ENCODE assay signal across 24 cellular contexts in genomic region chr11:92888701-92889100, GRCh38.
DNase-seq lines count a peak whose midpoint lies in the region; ATAC-seq, FAIRE-seq and TF ChIP-seq lines count a peak whose summit lies in the region.
"Had no signal": no experiment of that assay in that cellular context is flagged by ENCODE, and none has a peak within 500 bp of the region (broad histone marks: within the 10 kb centered on the region; RNA-seq: fewer than 3 reads in every experiment).

No MANE protein-coding gene starts in this region.

- H3K36me3 ChIP-seq in H1 (ENCODE audit: control insufficient read depth in 2 of 4, insufficient read depth in 4 of 4, low read length in 3 of 4): no peaks in the 10 kb centered on the region; a peak in 1 of 8 replicates
- H3K36me3 ChIP-seq: MG63, SJCRH30 had no signal

- no peak for FAIRE-seq in H1 (lab: Jason Lieb, UNC)
- FAIRE-seq: HTR-8/SVneo had no signal

- no peak for TF ChIP-seq POLR2A in H1 (IDR thresholded peaks at IDR 0.05; ENCODE audit: control extremely low read depth in 1 of 2, low read depth in 2 of 2, low read length in 2 of 2)

- TF ChIP-seq CTCF in H1 (IDR thresholded peaks at IDR 0.05; ENCODE audit: control extremely low read depth in 1 of 3, insufficient read depth in 1 of 3, low read depth in 1 of 3, low read length in 3 of 3) (no peak), omental fat pad (IDR thresholded peaks at IDR 0.05) (no peak)

- H2BK15ac ChIP-seq in H1 (ENCODE audit: low read length): no peak overlapping the region

- H3K9ac ChIP-seq in H1 (replicated peaks in 1 of 4; ENCODE audit: extremely low read depth in 1 of 4, low read depth in 3 of 4, low read length in 3 of 4): no peak overlapping the region

- H2BK12ac ChIP-seq in H1 (ENCODE audit: low read depth, low read length): no peak overlapping the region

- H4K20me1 ChIP-seq in H1 (replicated peaks in 1 of 2; ENCODE audit: control insufficient read depth in 1 of 2, insufficient read depth in 2 of 2, low read length in 2 of 2): no peaks in the 10 kb centered on the region

- TF ChIP-seq RAD21 in H1 (IDR thresholded peaks at IDR 0.05 in 1 of 2, conservative IDR thresholded peaks at IDR 0.05 in 1 of 2; ENCODE audit: low read depth in 2 of 2, low read length in 2 of 2): no peak

- no peak overlapping the region for H3K23ac ChIP-seq in H1 (ENCODE audit: insufficient read length)

- no peak overlapping the region for H2AFZ ChIP-seq in H1 (ENCODE audit: low read length)

- H2AK5ac ChIP-seq in H1 (ENCODE audit: low read depth, low read length): no peak overlapping the region

- H3K27me3 ChIP-seq in H1 (replicated peaks in 1 of 4; ENCODE audit: control insufficient read depth in 3 of 4, extremely low read depth in 1 of 4, insufficient read depth in 3 of 4, low read length in 3 of 4): no peaks in the 10 kb centered on the region
- H3K27me3 ChIP-seq: MG63, SJCRH30 had no signal

- no peak overlapping the region for H4K8ac ChIP-seq in H1 (ENCODE audit: extremely low read depth, insufficient read depth, low read length)

- H3K56ac ChIP-seq in H1 (replicated peaks; ENCODE audit: insufficient read length, low read depth, low read length): no peak overlapping the region

- no peaks in the 10 kb centered on the region for H3K79me1 ChIP-seq in H1 (ENCODE audit: low read depth, low read length)

- H3K4me1 ChIP-seq in H1 (replicated peaks in 1 of 4; ENCODE audit: control insufficient read depth in 3 of 4, insufficient read depth in 4 of 4, low read length in 3 of 4): no peaks in the 10 kb centered on the region
- H3K4me1 ChIP-seq: SJCRH30 had no signal

- peak; percentile 2 for DNase-seq in NCI-H82 (lab: John Stamatoyannopoulos, UW)
- DNase-seq in NCI-H82 treated with DMSO at 0.1 percent for 48 hours (lab: John Stamatoyannopoulos, UW; ENCODE audit: unreplicated experiment): no peak
- peak; percentile 39 for DNase-seq in NCI-H69 (lab: John Stamatoyannopoulos, UW)
- DNase-seq in H1 (ENCODE audit: low read depth in 1 of 2, low spot score in 2 of 2): no peak
- DNase-seq in renal cortical epithelial cell (ENCODE audit: low read depth): peak; percentile 16
- no peak for DNase-seq in NCI-H2196 treated with DMSO at 0.1 percent for 48 hours (lab: John Stamatoyannopoulos, UW; ENCODE audit: unreplicated experiment)
- no peak for DNase-seq in omental fat pad (ENCODE audit: low spot score)
- DNase-seq: 8988T; AML-193; C1 segment of cervical spinal cord; CD8-positive, alpha-beta memory T cell; GOT3; Karpas-422; MG63; NCI-H1048; NCI-H1417 treated with DMSO at 0.1 percent for 48 hours; NCI-H187; NK-92 treated with Interleukin-12 subunit alpha and Interleukin-12 subunit beta, amount 100 ng/mL, for 24 hours; SJCRH30; T-cell had no signal

- ATAC-seq in omental fat pad (ENCODE audit: low FRiP score): no peak
- no peak for ATAC-seq in GM19328 (IDR thresholded peaks at IDR 0.05; ENCODE audit: unreplicated experiment)
- ATAC-seq: HCT116, Panc1, T-cell had no signal

- H2BK20ac ChIP-seq in H1 (ENCODE audit: low read length): no peak overlapping the region

- no peak overlapping the region for H3K18ac ChIP-seq in H1 (ENCODE audit: extremely low read depth, low read length)

- no peaks in the 10 kb centered on the region for H3K23me2 ChIP-seq in H1 (ENCODE audit: low read depth, low read length)

- POLR2A ChIA-PET in H1 (lab: Charles Lee; ENCODE audit: partially characterized antibody): no interaction called here

- H2BK120ac ChIP-seq in H1 (replicated peaks; ENCODE audit: low read depth, low read length): no peak overlapping the region

- H4K91ac ChIP-seq in H1 (replicated peaks; ENCODE audit: insufficient read length, low read length): no peak overlapping the region

- no peak overlapping the region for H2BK5ac ChIP-seq in H1 (ENCODE audit: low read depth, low read length)

- no peak overlapping the region for H3K27ac ChIP-seq in H1 (ENCODE audit: low read depth, low read length)
- H3K27ac ChIP-seq: SJCRH30 had no signal

- H4K5ac ChIP-seq in H1 (ENCODE audit: insufficient read length, low read depth, low read length): no peak overlapping the region

- no peaks in the 10 kb centered on the region for H3K79me2 ChIP-seq in H1 (ENCODE audit: control insufficient read depth in 1 of 2, insufficient read depth in 2 of 2, low read length in 2 of 2)

- H3K4ac ChIP-seq in H1 (replicated peaks; ENCODE audit: insufficient read length, low read depth, low read length): no peak overlapping the region

- no peak for TF ChIP-seq EP300 in H1 (IDR thresholded peaks at IDR 0.05; ENCODE audit: borderline replicate concordance in 1 of 2, low read depth in 2 of 2, low read length in 2 of 2)

- CTCF ChIA-PET in H1 (lab: Charles Lee; ENCODE audit: partially characterized antibody): interaction anchor here (1.0 to 6.0 kb wide), 4 partner anchors 50 to 820 kb away, joined by 3 to 36 read pairs (median 4); no protein-coding TSS in a partner anchor

- H3K4me2 ChIP-seq in H1 (ENCODE audit: insufficient read depth in 1 of 2, low read depth in 2 of 2, low read length in 2 of 2): no peak overlapping the region

- no peak overlapping the region for H3K14ac ChIP-seq in H1 (ENCODE audit: insufficient read length)

- 91% methylated on average over 5 of the region's 5 CpGs; no CpG with 5 or more reads in 1 of the 2 experiments for WGBS in H1 (ENCODE audit: extremely low coverage in 1 of 2, insufficient coverage in 1 of 2, insufficient read length in 1 of 2, insufficient replicate concordance in 2 of 2, low coverage in 1 of 2, low lambda C conversion rate in 2 of 2, missing lambda C conversion rate in 1 of 2), 2 experiments

- no peak overlapping the region for H3K4me3 ChIP-seq in H1 (ENCODE audit: extremely low read depth in 1 of 4, insufficient read depth in 2 of 4, low read depth in 3 of 4, low read length in 4 of 4)
- H3K4me3 ChIP-seq: MG63, SJCRH30 had no signal

- H3K9me3 ChIP-seq in H1 (ENCODE audit: insufficient read depth in 2 of 2, low read depth in 1 of 2, low read length in 1 of 2): no peaks in the 10 kb centered on the region
- H3K9me3 ChIP-seq: MG63, SJCRH30 had no signal

TF ChIP-seq in H1, 55 proteins besides CTCF, POLR2A, EP300 and RAD21:
- TF ChIP-seq BACH1 (IDR thresholded peaks at IDR 0.05; ENCODE audit: low read length): peak; percentile 100
- TF ChIP-seq CHD1 (IDR thresholded peaks at IDR 0.05; ENCODE audit: low read depth, low read length): no peak
- peak; percentile 97 for TF ChIP-seq MAFK (IDR thresholded peaks at IDR 0.05; ENCODE audit: low read depth, low read length)

Comparison
In these comparisons a context has a peak if more than half of its experiments do, and no peak if none do; other contexts are left out.
1. DNase-seq: peak in NCI-H82 (single experiment), NCI-H69 (single experiment) and renal cortical epithelial cell (single experiment); none in NCI-H82 treated with DMSO at 0.1 percent for 48 hours (single experiment), H1 (0 of 2), NCI-H2196 treated with DMSO at 0.1 percent for 48 hours (single experiment) and omental fat pad (single experiment).